21 cellular contexts compared by ENCODE assay signal in the genomic region with DNA sequence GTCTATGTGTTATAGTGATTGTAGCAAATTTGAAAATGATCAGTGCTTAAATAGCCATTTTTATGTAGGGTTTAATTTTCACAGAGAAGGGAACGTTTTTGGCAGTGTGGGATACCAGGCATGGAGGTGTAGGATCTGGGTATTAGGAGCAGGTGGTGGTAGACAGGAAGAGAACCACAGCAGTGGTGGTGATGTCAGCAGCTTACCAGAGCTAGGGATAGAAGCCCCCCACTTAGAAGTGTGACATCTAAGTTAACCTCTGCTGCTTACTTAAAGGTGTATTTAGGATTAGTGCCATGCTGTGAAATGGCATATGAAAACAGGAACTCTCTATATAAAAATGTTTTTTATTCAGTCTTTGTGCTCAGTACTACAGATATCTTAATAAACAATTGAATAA.
"Had no signal": no experiment of that assay in that cellular context is flagged by ENCODE, and none has a peak within 500 bp of the region (broad histone marks: within the 10 kb centered on the region; RNA-seq: fewer than 3 reads in every experiment).

No MANE protein-coding gene starts in this region.

- H3K27ac ChIP-seq: gastrocnemius medialis, heart right ventricle, neural progenitor cell, psoas muscle, right lobe of liver, stomach, testis, upper lobe of left lung had no signal

- DNase-seq: activated CD8-positive, alpha-beta memory T cell treated with anti-CD3 and anti-CD28 coated beads for 24 hours; activated gamma-delta T cell treated with Interleukin-2 at 50 U/mL for 16 hours; activated T-cell treated with anti-CD3 and anti-CD28 coated beads for 4 hours; erythroblast; gastrocnemius medialis; heart right ventricle; left colon; midbrain; psoas muscle; right lobe of liver; SHP77; stimulated activated CD4-positive, alpha-beta T cell treated with anti-CD3 and anti-CD28 coated beads, Interleukin-4, amount 100 ng/mL, for 4 hours; stimulated activated CD8-positive, alpha-beta memory T cell treated with anti-CD3 and anti-CD28 coated beads, Interleukin-4, amount 100 ng/mL, for 48 hours; stomach; T-helper 9 cell; testis; upper lobe of left lung had no signal

- ATAC-seq: gastrocnemius medialis, heart right ventricle, left colon, psoas muscle, right lobe of liver, SK-N-SH treated with all-trans-retinoic acid at 6 μM for 48 hours had no signal

- H3K36me3 Mint-ChIP-seq: neural progenitor cell had no signal

- H3K4me3 Mint-ChIP-seq: neural progenitor cell had no signal

- H3K4me1 ChIP-seq: gastrocnemius medialis, testis had no signal

- H3K27me3 ChIP-seq: gastrocnemius medialis, heart right ventricle, neural progenitor cell, right lobe of liver, stomach, testis, upper lobe of left lung had no signal

- H3K36me3 ChIP-seq: gastrocnemius medialis, neural progenitor cell, right lobe of liver, stomach, upper lobe of left lung had no signal

- H3K9me3 ChIP-seq: gastrocnemius medialis, heart right ventricle, psoas muscle, right lobe of liver, stomach, testis, upper lobe of left lung had no signal

- H3K9me3 Mint-ChIP-seq: neural progenitor cell had no signal

- H3K4me3 ChIP-seq: gastrocnemius medialis, heart right ventricle, lung, neural progenitor cell, psoas muscle, right lobe of liver, smooth muscle cell, stomach, testis, upper lobe of left lung had no signal

- H3K27ac Mint-ChIP-seq: neural progenitor cell had no signal
